15 cellular contexts compared by ENCODE assay signal in genomic region chr3:13106308-13106970, GRCh38. TPM values are rescaled to one million over a fixed set of nuclear protein-coding genes. Genes with fewer than 3 reads are reported as not detected.
DNase-seq lines count a peak whose midpoint lies in the region; ATAC-seq and TF ChIP-seq lines count a peak whose summit lies in the region.
"Had no signal": no experiment of that assay in that cellular context is flagged by ENCODE, and none has a peak within 500 bp of the region (broad histone marks: within the 10 kb centered on the region; RNA-seq: fewer than 3 reads in every experiment).

No MANE protein-coding gene starts in this region.

- no peaks in the 10 kb centered on the region; the same call in 1 of the 2 replicates for H3K4me1 ChIP-seq in HEK293 (ENCODE audit: control insufficient read depth, insufficient read depth, low read length)
- H3K4me1 ChIP-seq in osteoblast (ENCODE audit: insufficient read depth, low read length): peaks cover 15% of the 10 kb centered on the region
- H3K4me1 ChIP-seq in esophagus muscularis mucosa: no peaks in the 10 kb centered on the region

- H4K20me1 ChIP-seq in osteoblast (ENCODE audit: insufficient read depth, low read length): no peaks in the 10 kb centered on the region

- H3K9me3 ChIP-seq in HEK293 (ENCODE audit: control insufficient read depth, insufficient read depth, low read depth, low read length): no peaks in the 10 kb centered on the region
- H3K9me3 ChIP-seq in osteoblast (ENCODE audit: low read depth, low read length): no peaks in the 10 kb centered on the region
- no peaks in the 10 kb centered on the region for H3K9me3 ChIP-seq in esophagus muscularis mucosa
- H3K9me3 ChIP-seq: heart right ventricle had no signal

- in situ Hi-C loops in Caki2 (cut with HindIII; ENCODE audit: low pct_unique_long_range_greater_than_20kb, low sequenced_read_pairs): no loop called here

- intact Hi-C loops in activated B cell treated with CpG ODN at 0.5 μM for 24 hours (cut with micrococcal nuclease): no loop called here
- intact Hi-C loops in esophagus muscularis mucosa (cut with DNase I): no loop called here

- H3K27ac ChIP-seq in HEK293 (ENCODE audit: extremely low read depth, low read depth, low read length) (no peak overlapping the region), osteoblast (ENCODE audit: low read depth, low read length) (no peak overlapping the region), esophagus muscularis mucosa (replicated peaks in 1 of 4) (no peak overlapping the region)
- H3K27ac ChIP-seq: heart right ventricle had no signal

- POLR2A ChIA-PET in HEK293 (lab: Yijun Ruan, JAX): no interaction called here
- POLR2A ChIA-PET in activated B cell treated with CpG ODN at 0.5 μM for 24 hours (lab: Charles Lee): interaction anchor here (1.0 to 1.1 kb wide), 2 partner anchors 14 to 201 kb away, joined by 3 to 4 read pairs; no protein-coding TSS in a partner anchor

- H3K27ac Mint-ChIP-seq in activated B cell treated with CpG ODN at 0.5 μM for 24 hours: peak overlapping the region; percentile 18
- H3K27ac Mint-ChIP-seq: CD4-positive, CD25-positive, alpha-beta regulatory T cell had no signal

- no peak overlapping the region for H3K4me3 ChIP-seq in HEK293 (ENCODE audit: low read depth, low read length)
- no peak overlapping the region for H3K4me3 ChIP-seq in osteoblast (ENCODE audit: insufficient read depth, low read length)
- no peak overlapping the region for H3K4me3 ChIP-seq in esophagus muscularis mucosa
- H3K4me3 ChIP-seq: heart right ventricle had no signal

- H3K9me3 Mint-ChIP-seq in activated B cell treated with CpG ODN at 0.5 μM for 24 hours: no peaks in the 10 kb centered on the region
- H3K9me3 Mint-ChIP-seq: CD4-positive, CD25-positive, alpha-beta regulatory T cell had no signal

- ATAC-seq in activated B cell treated with CpG ODN at 0.5 μM for 24 hours (ENCODE audit: low read depth): no peak
- no peak for ATAC-seq in GM19035 (IDR thresholded peaks at IDR 0.05; ENCODE audit: unreplicated experiment)
- ATAC-seq: heart right ventricle; naive thymus-derived CD8-positive, alpha-beta T cell had no signal

- no peak overlapping the region for H2AFZ ChIP-seq in osteoblast (ENCODE audit: low read length)

- peaks cover 22% of the 10 kb centered on the region for H3K4me1 Mint-ChIP-seq in activated B cell treated with CpG ODN at 0.5 μM for 24 hours

- no peak for TF ChIP-seq EP300 in esophagus muscularis mucosa (IDR thresholded peaks at IDR 0.05)

- WGBS in esophagus muscularis mucosa: 86% methylated on average over 6 of the region's 6 CpGs

- H3K79me2 ChIP-seq in osteoblast (ENCODE audit: insufficient read depth, low read length): no peaks in the 10 kb centered on the region

- no peak for TF ChIP-seq CTCF in HEK293 (tag by site-specific recombination; IDR thresholded peaks at IDR 0.05)
- no peak for TF ChIP-seq CTCF in activated B cell treated with CpG ODN at 0.5 μM for 24 hours (IDR thresholded peaks at IDR 0.05)
- TF ChIP-seq CTCF in osteoblast (IDR thresholded peaks at IDR 0.05; ENCODE audit: extremely low read depth, low read depth, low read length): no peak
- TF ChIP-seq CTCF in esophagus muscularis mucosa (IDR thresholded peaks at IDR 0.05): no peak

- no peak for TF ChIP-seq POLR2A in esophagus muscularis mucosa (IDR thresholded peaks at IDR 0.05; ENCODE audit: low read depth)

- DNase-seq in Caki2 (ENCODE audit: low read depth) (peak; percentile 71), activated B cell treated with CpG ODN at 0.5 μM for 24 hours (no peak), osteoblast (ENCODE audit: insufficient read length, low spot score, missing footprints) (peak; percentile 98), esophagus muscularis mucosa (ENCODE audit: extremely low spot score) (no peak)
- no peak for DNase-seq in activated T-cell treated with anti-CD3 and anti-CD28 coated beads, Interleukin-2, amount 50 U/mL, for 1 hour
- DNase-seq: activated T-cell treated with anti-CD3 and anti-CD28 coated beads for 4 hours; CD4-positive, CD25-positive, alpha-beta regulatory T cell; HCEC 1CT; heart right ventricle; Karpas-422; NK-92 treated with Interleukin-12 subunit alpha and Interleukin-12 subunit beta, amount 100 ng/mL, for 24 hours; trophoblast cell had no signal

- no peaks in the 10 kb centered on the region for H3K36me3 Mint-ChIP-seq in activated B cell treated with CpG ODN at 0.5 μM for 24 hours (ENCODE audit: low read depth)
- H3K36me3 Mint-ChIP-seq: CD4-positive, CD25-positive, alpha-beta regulatory T cell; naive thymus-derived CD8-positive, alpha-beta T cell had no signal

- H3K4me2 ChIP-seq in osteoblast (ENCODE audit: insufficient read depth, low read length): peak overlapping the region; percentile 3

- H3K36me3 ChIP-seq in HEK293 (ENCODE audit: control insufficient read depth in 2 of 2, insufficient read depth in 1 of 2, low read length in 2 of 2): no peaks in the 10 kb centered on the region
- H3K36me3 ChIP-seq in osteoblast (ENCODE audit: insufficient read depth, low read length): no peaks in the 10 kb centered on the region
- no peaks in the 10 kb centered on the region for H3K36me3 ChIP-seq in esophagus muscularis mucosa
- H3K36me3 ChIP-seq: heart right ventricle had no signal

- no peaks in the 10 kb centered on the region for H3K27me3 Mint-ChIP-seq in activated B cell treated with CpG ODN at 0.5 μM for 24 hours
- H3K27me3 Mint-ChIP-seq: naive thymus-derived CD8-positive, alpha-beta T cell had no signal

- H3K4me3 Mint-ChIP-seq in activated B cell treated with CpG ODN at 0.5 μM for 24 hours: no peak overlapping the region
- H3K4me3 Mint-ChIP-seq: CD4-positive, CD25-positive, alpha-beta regulatory T cell; naive thymus-derived CD8-positive, alpha-beta T cell had no signal

- CTCF ChIA-PET in HEK293 (lab: Yijun Ruan, JAX): interaction anchor here (0.9 to 1.8 kb wide), 3 partner anchors 14 to 177 kb away, joined by 3 to 14 read pairs (median 3); no protein-coding TSS in a partner anchor
- CTCF ChIA-PET in activated B cell treated with CpG ODN at 0.5 μM for 24 hours (lab: Charles Lee): interaction anchor here (2.5 kb wide), 1 partner anchor 14 kb away, joined by 8 read pairs; no protein-coding TSS in a partner anchor

- H3K27me3 ChIP-seq in osteoblast (ENCODE audit: insufficient read depth, low read length): no peaks in the 10 kb centered on the region
- H3K27me3 ChIP-seq in esophagus muscularis mucosa: peaks cover 0 to 27% (median 0%) of the 10 kb centered on the region in 4 donors

TF ChIP-seq in HEK293, 187 proteins besides CTCF, POLR2A, EP300 and RAD21 (continues in another document):
- TF ChIP-seq ZNF664 (tag by site-specific recombination; IDR thresholded peaks at IDR 0.05) (no peak), ZNF26 (tag by site-specific recombination; IDR thresholded peaks at IDR 0.05) (no peak), ZNF701 (tag by site-specific recombination; IDR thresholded peaks at IDR 0.05) (no peak), ZNF654 (tag by site-specific recombination; IDR thresholded peaks at IDR 0.05; ENCODE audit: low read depth) (no peak), SETDB1 (IDR thresholded peaks at IDR 0.05; ENCODE audit: insufficient read length, low read length) (no peak), SALL2 (tag by site-specific recombination; IDR thresholded peaks at IDR 0.05; ENCODE audit: borderline replicate concordance) (no peak), ZNF274 (IDR thresholded peaks at IDR 0.05; ENCODE audit: low read length) (no peak), ZNF274 (tag by site-specific recombination; IDR thresholded peaks at IDR 0.05; ENCODE audit: borderline replicate concordance) (no peak)
- TF ChIP-seq, protein P1, sequence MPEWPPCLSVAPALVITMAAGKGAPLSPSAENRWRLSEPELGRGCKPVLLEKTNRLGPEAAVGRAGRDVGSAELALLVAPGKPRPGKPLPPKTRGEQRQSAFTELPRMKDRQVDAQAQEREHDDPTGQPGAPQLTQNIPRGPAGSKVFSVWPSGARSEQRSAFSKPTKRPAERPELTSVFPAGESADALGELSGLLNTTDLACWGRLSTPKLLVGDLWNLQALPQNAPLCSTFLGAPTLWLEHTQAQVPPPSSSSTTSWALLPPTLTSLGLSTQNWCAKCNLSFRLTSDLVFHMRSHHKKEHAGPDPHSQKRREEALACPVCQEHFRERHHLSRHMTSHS (tag by site-specific recombination; IDR thresholded peaks at IDR 0.05): peak; percentile 62; the same call in 1 of the 2 replicates
- TF ChIP-seq, protein P2, sequence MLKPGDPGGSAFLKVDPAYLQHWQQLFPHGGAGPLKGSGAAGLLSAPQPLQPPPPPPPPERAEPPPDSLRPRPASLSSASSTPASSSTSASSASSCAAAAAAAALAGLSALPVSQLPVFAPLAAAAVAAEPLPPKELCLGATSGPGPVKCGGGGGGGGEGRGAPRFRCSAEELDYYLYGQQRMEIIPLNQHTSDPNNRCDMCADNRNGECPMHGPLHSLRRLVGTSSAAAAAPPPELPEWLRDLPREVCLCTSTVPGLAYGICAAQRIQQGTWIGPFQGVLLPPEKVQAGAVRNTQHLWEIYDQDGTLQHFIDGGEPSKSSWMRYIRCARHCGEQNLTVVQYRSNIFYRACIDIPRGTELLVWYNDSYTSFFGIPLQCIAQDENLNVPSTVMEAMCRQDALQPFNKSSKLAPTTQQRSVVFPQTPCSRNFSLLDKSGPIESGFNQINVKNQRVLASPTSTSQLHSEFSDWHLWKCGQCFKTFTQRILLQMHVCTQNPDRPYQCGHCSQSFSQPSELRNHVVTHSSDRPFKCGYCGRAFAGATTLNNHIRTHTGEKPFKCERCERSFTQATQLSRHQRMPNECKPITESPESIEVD (tag by site-specific recombination; IDR thresholded peaks at IDR 0.05): peak; percentile 83

RNA-seq across cellular contexts. Expression of gene IQSEC1, which starts 33.2 kb away (rescaled TPM):
- total RNA-seq in Caki2 (2014; rRNA removed; shearing (Covaris generic); ENCODE audit: low replicate concordance): 3.2 and 12.2 TPM in 2 replicates
- total RNA-seq in activated B cell treated with CpG ODN at 0.5 μM for 24 hours (260 and 296 TPM in 2 replicates), osteoblast (22.1 and 28.3 TPM in 2 replicates), esophagus muscularis mucosa (10 to 100 TPM; 56.1 to 99.5 (median 78.2) TPM)

Comparison
In these comparisons a context has a peak if more than half of its experiments do, and no peak if none do; other contexts are left out.
1. DNase-seq: peak in Caki2 (single experiment) and osteoblast (single experiment); none in activated B cell treated with CpG ODN at 0.5 μM for 24 hours (single experiment), activated T-cell treated with anti-CD3 and anti-CD28 coated beads, Interleukin-2, amount 50 U/mL, for 1 hour (single experiment) and esophagus muscularis mucosa (single experiment).